In the genomic region with DNA sequence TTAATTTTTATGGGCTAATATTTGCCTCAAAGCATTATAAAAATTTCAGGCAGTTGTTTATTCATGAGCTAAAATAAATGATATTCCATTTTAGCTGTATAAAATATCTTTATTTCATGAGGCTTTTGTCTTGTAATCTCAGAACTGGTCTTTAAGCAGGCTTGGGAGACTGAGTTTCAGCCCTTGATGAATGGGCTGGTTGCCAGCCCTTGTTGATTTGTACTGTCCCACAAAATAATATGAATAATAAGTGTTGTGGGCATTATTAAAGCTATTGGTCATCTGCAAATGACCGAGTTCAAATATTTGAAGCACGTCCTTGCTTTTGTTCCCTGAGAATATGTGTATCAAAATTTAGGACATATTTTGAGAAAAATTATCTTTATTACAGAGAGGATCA, we compare ENCODE assay signal across 22 cellular contexts. TPM values are rescaled to one million over a fixed set of nuclear protein-coding genes. Genes with fewer than 3 reads are reported as not detected.
A peak's percentile ranks its signal among the peaks of the same experiment; 100 is the strongest.
DNase-seq lines count a peak whose midpoint lies in the region; ATAC-seq lines count a peak whose summit lies in the region.
"Had no signal": no experiment of that assay in that cellular context is flagged by ENCODE, and none has a peak within 500 bp of the region (broad histone marks: within the 10 kb centered on the region; RNA-seq: fewer than 3 reads in every experiment).

No MANE protein-coding gene starts in this region.

- H3K4me1 Mint-ChIP-seq in CD4-positive, CD25-positive, alpha-beta regulatory T cell = peaks cover 15 to 46% (median 29%) of the 10 kb centered on the region in 4 donors

- ATAC-seq in CD4-positive, CD25-positive, alpha-beta regulatory T cell (ENCODE audit: low read depth in 2 of 2) = no peak
- no peak for ATAC-seq in GM21825 (IDR thresholded peaks at IDR 0.05; ENCODE audit: unreplicated experiment)
- no peak for ATAC-seq in HG03469 (IDR thresholded peaks at IDR 0.05; ENCODE audit: unreplicated experiment)
- ATAC-seq in GM21576 (IDR thresholded peaks at IDR 0.05; ENCODE audit: unreplicated experiment) = no peak
- ATAC-seq: GM12878 had no signal

- no peak overlapping the region for H3K27ac Mint-ChIP-seq in CD4-positive, CD25-positive, alpha-beta regulatory T cell
- H3K27ac Mint-ChIP-seq: B cell, HFFc6 had no signal

- H3K4me1 ChIP-seq in CD4-positive, CD25-positive, alpha-beta regulatory T cell (ENCODE audit: control insufficient read depth, insufficient read depth, low read length, poor library complexity, severe bottlenecking) = peaks cover 29% of the 10 kb centered on the region
- H3K4me1 ChIP-seq: HAP-1 had no signal

- no peaks in the 10 kb centered on the region for H3K27me3 ChIP-seq in CD4-positive, CD25-positive, alpha-beta regulatory T cell (ENCODE audit: control insufficient read depth, insufficient read depth, low read length)
- H3K27me3 ChIP-seq: BLaER1 had no signal

- peaks cover 4% of the 10 kb centered on the region for H3K36me3 Mint-ChIP-seq in CD4-positive, CD25-positive, alpha-beta regulatory T cell

- peak overlapping the region in 2 of 4 donors; percentile 4 to 59 for H3K4me3 Mint-ChIP-seq in CD4-positive, CD25-positive, alpha-beta regulatory T cell
- H3K4me3 Mint-ChIP-seq: B cell; CD4-positive, alpha-beta T cell; HFFc6 had no signal

- H3K36me3 ChIP-seq in CD4-positive, CD25-positive, alpha-beta regulatory T cell (ENCODE audit: control insufficient read depth, insufficient read depth, low read length) = no peaks in the 10 kb centered on the region
- H3K36me3 ChIP-seq: BLaER1, HAP-1 had no signal

- no peaks in the 10 kb centered on the region for H3K9me3 Mint-ChIP-seq in CD4-positive, CD25-positive, alpha-beta regulatory T cell
- H3K9me3 Mint-ChIP-seq: CD4-positive, alpha-beta T cell; CD8-positive, alpha-beta memory T cell; HFFc6 had no signal

- no peak overlapping the region for H3K27ac ChIP-seq in CD4-positive, CD25-positive, alpha-beta regulatory T cell (ENCODE audit: insufficient read depth, low read length, poor library complexity, severe bottlenecking)
- H3K27ac ChIP-seq in caudate nucleus (ENCODE audit: low read depth, low read length) (peak overlapping the region; percentile 53), substantia nigra (ENCODE audit: low read depth, low read length, poor library complexity, severe bottlenecking) (peak overlapping the region; percentile 61)
- H3K27ac ChIP-seq: 22Rv1, BLaER1, C4-2B had no signal

- H3K4me3 ChIP-seq in CD4-positive, CD25-positive, alpha-beta regulatory T cell (ENCODE audit: low read depth, low read length) = peak overlapping the region; percentile 84
- H3K4me3 ChIP-seq: BLaER1, GM12878, HAP-1 had no signal

- no peaks in the 10 kb centered on the region for H3K9me3 ChIP-seq in CD4-positive, CD25-positive, alpha-beta regulatory T cell (ENCODE audit: control insufficient read depth in 2 of 2, low read length in 2 of 2)
- H3K9me3 ChIP-seq: BLaER1, HAP-1 had no signal

- no peaks in the 10 kb centered on the region for H3K27me3 Mint-ChIP-seq in CD4-positive, CD25-positive, alpha-beta regulatory T cell
- H3K27me3 Mint-ChIP-seq: B cell; CD4-positive, alpha-beta T cell; CD8-positive, alpha-beta memory T cell had no signal

- no peak for DNase-seq in CD4-positive, CD25-positive, alpha-beta regulatory T cell
- DNase-seq in caudate nucleus (lab: John Stamatoyannopoulos, UW) (no peak), globus pallidus (ENCODE audit: low spot score) (peak; percentile 52), substantia nigra (lab: John Stamatoyannopoulos, UW) (peak in 1 of 49 donors; percentile 14), MV-4-11 (lab: John Stamatoyannopoulos, UW) (no peak)
- DNase-seq: CD4-positive, alpha-beta T cell; CD8-positive, alpha-beta memory T cell; DMS 273 treated with DMSO at 0.1 percent for 48 hours; DMS79; EL; GDM1; GOT3; HFFc6 had no signal

RNA-seq across cellular contexts. Expression of a gene that starts 18.2 kb away (rescaled TPM):
- total RNA-seq in CD4-positive, CD25-positive, alpha-beta regulatory T cell = 8.2 TPM
- 10 to 100 TPM in 3 of 4 donors, 1 to 10 TPM in 1; 5.3 to 13.5 (median 13.1) TPM for polyA plus RNA-seq in CD4-positive, CD25-positive, alpha-beta regulatory T cell

RNA-seq across cellular contexts. Expression of a gene that starts 41.9 kb away (rescaled TPM):
- 21.0 TPM for total RNA-seq in CD4-positive, CD25-positive, alpha-beta regulatory T cell
- 10 to 100 TPM; 21.3 to 31.2 (median 24.2) TPM for polyA plus RNA-seq in CD4-positive, CD25-positive, alpha-beta regulatory T cell

RNA-seq across cellular contexts. Expression of a gene that starts 46.6 kb away (rescaled TPM):
- total RNA-seq in CD4-positive, CD25-positive, alpha-beta regulatory T cell = 67.1 TPM
- 10 to 100 TPM; 24.0 to 38.8 (median 27.2) TPM for polyA plus RNA-seq in CD4-positive, CD25-positive, alpha-beta regulatory T cell
